ENCODE assay signal across 8 cellular contexts in the genomic region with DNA sequence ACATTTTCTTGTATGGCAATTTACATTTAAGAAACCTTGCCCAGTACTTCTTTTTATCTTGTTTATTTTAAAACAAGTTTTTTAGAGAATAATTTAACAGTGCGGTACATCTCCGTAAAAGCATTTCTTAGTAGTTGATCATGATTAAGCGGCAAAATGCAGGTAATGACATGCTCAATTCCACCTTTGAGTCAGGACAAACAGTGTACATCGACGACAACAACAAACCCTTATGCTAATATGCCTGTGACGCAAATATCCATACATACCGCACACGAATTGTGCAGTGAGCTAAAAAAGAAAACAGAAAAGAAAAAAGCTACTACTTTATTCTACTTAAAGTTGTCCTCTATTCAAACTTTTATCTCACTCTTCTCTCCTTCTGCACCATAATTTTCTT. TPM values are rescaled to one million over a fixed set of nuclear protein-coding genes. Genes with fewer than 3 reads are reported as not detected.
DNase-seq lines count a peak whose midpoint lies in the region; ATAC-seq and TF ChIP-seq lines count a peak whose summit lies in the region.

No MANE protein-coding gene starts in this region.

- no peak overlapping the region for H2BK5ac ChIP-seq in mesenchymal stem cell (ENCODE audit: low read depth, low read length, poor library complexity, severe bottlenecking)

- no peak overlapping the region for H2BK15ac ChIP-seq in mesenchymal stem cell (ENCODE audit: low read depth, poor library complexity, severe bottlenecking)

- H3K9me2 ChIP-seq in SK-N-SH: no peaks in the 10 kb centered on the region; the same call in 1 of the 2 replicates

- H3K27me3 ChIP-seq in SK-N-SH (ENCODE audit: insufficient read depth): no peaks in the 10 kb centered on the region
- H3K27me3 ChIP-seq in colonic mucosa: peaks cover 23% of the 10 kb centered on the region
- no peaks in the 10 kb centered on the region for H3K27me3 ChIP-seq in mesenchymal stem cell (ENCODE audit: control insufficient read depth in 1 of 2, insufficient read depth in 1 of 2, low read length in 2 of 2)
- H3K27me3 ChIP-seq in tibial artery: no peaks in the 10 kb centered on the region

- H3K4me1 ChIP-seq in SK-N-SH (ENCODE audit: control insufficient read depth in 1 of 2, insufficient read depth in 2 of 2, low read depth in 1 of 2, low read length in 1 of 2): peaks cover 0 to 27% of the 10 kb centered on the region in 2 experiments; a peak in 2 of 4 replicates
- H3K4me1 ChIP-seq in colonic mucosa: no peaks in the 10 kb centered on the region
- H3K4me1 ChIP-seq in mesenchymal stem cell (ENCODE audit: control insufficient read depth, insufficient read depth, low read depth, low read length): peaks cover 4% of the 10 kb centered on the region
- peaks cover 0 to 25% (median 18%) of the 10 kb centered on the region in 4 donors for H3K4me1 ChIP-seq in tibial artery

- H3K79me2 ChIP-seq in SK-N-SH (ENCODE audit: insufficient read depth): peaks cover 33% of the 10 kb centered on the region

- no peak overlapping the region for H3K14ac ChIP-seq in mesenchymal stem cell (ENCODE audit: low read length in 2 of 2)

- H3K4me2 ChIP-seq in SK-N-SH (peak overlapping the region; percentile 98), mesenchymal stem cell (ENCODE audit: low read length, poor library complexity, severe bottlenecking) (peak overlapping the region; percentile 100)

- no peak overlapping the region for H2BK12ac ChIP-seq in mesenchymal stem cell (ENCODE audit: low read length in 2 of 2)

- TF ChIP-seq EP300 in SK-N-SH (IDR thresholded peaks at IDR 0.05; ENCODE audit: borderline replicate concordance in 1 of 2, low read depth in 1 of 2, low read length in 1 of 2): no peak

- H2AFZ ChIP-seq in SK-N-SH (ENCODE audit: low read depth): peak overlapping the region; percentile 78
- H2AFZ ChIP-seq in mesenchymal stem cell (ENCODE audit: low read depth, low read length): no peak overlapping the region

- H3K23ac ChIP-seq in mesenchymal stem cell (ENCODE audit: low read length in 2 of 2): no peak overlapping the region

- H4K20me1 ChIP-seq in SK-N-SH (ENCODE audit: insufficient read depth): no peaks in the 10 kb centered on the region

- TF ChIP-seq CTCF in SK-N-SH (IDR thresholded peaks at IDR 0.05) (no peak), colonic mucosa (IDR thresholded peaks at IDR 0.05) (no peak), tibial artery (IDR thresholded peaks at IDR 0.05) (no peak)

- no peaks in the 10 kb centered on the region for H3K9me3 ChIP-seq in SK-N-SH
- no peaks in the 10 kb centered on the region for H3K9me3 ChIP-seq in colonic mucosa
- H3K9me3 ChIP-seq in mesenchymal stem cell (ENCODE audit: control insufficient read depth, low read length): no peaks in the 10 kb centered on the region
- no peaks in the 10 kb centered on the region for H3K9me3 ChIP-seq in tibial artery

- ATAC-seq in SK-N-SH treated with all-trans-retinoic acid at 6 μM for 48 hours: no peak
- ATAC-seq in HG03039 (IDR thresholded peaks at IDR 0.05; ENCODE audit: unreplicated experiment): no peak

- TF ChIP-seq RAD21 in SK-N-SH (IDR thresholded peaks at IDR 0.05; ENCODE audit: low read length): no peak

- H3K27ac ChIP-seq in SK-N-SH (ENCODE audit: low read depth in 2 of 2, low read length in 1 of 2): peak overlapping the region; percentile 88 to 96
- peak overlapping the region; percentile 77 for H3K27ac ChIP-seq in colonic mucosa
- no peak overlapping the region for H3K27ac ChIP-seq in mesenchymal stem cell (ENCODE audit: low read length, poor library complexity, severe bottlenecking)
- peak overlapping the region; percentile 97 to 98 for H3K27ac ChIP-seq in tibial artery

- H2AK5ac ChIP-seq in mesenchymal stem cell (ENCODE audit: low read length, severe bottlenecking): no peak overlapping the region

- POLR2A ChIA-PET in SK-N-SH (lab: Yijun Ruan, JAX): interaction anchor here (0.7 kb wide), 2 partner anchors 369 to 652 kb away, joined by 3 read pairs; no protein-coding TSS in a partner anchor

- CTCF ChIA-PET in SK-N-SH (lab: Yijun Ruan, JAX): interaction anchor here (0.9 to 2.8 kb wide), 6 partner anchors 44 to 169 kb away, joined by 3 to 15 read pairs (median 3); no protein-coding TSS in a partner anchor

- peaks cover 5 to 12% of the 10 kb centered on the region in 2 experiments for H3K36me3 ChIP-seq in SK-N-SH (replicated peaks in 1 of 2; ENCODE audit: control insufficient read depth in 1 of 2, insufficient read depth in 2 of 2, low read length in 1 of 2)
- H3K36me3 ChIP-seq in colonic mucosa: no peaks in the 10 kb centered on the region
- peaks cover 0 to 3% of the 10 kb centered on the region in 2 experiments for H3K36me3 ChIP-seq in mesenchymal stem cell (ENCODE audit: control insufficient read depth in 1 of 2, insufficient read depth in 2 of 2, low read depth in 1 of 2, low read length in 2 of 2)
- no peaks in the 10 kb centered on the region for H3K36me3 ChIP-seq in tibial artery

- H3K79me1 ChIP-seq in mesenchymal stem cell (replicated peaks; ENCODE audit: low read length, poor library complexity, severe bottlenecking): peaks cover 20% of the 10 kb centered on the region

- H3K18ac ChIP-seq in mesenchymal stem cell (ENCODE audit: low read depth in 1 of 2, low read length in 2 of 2): no peak overlapping the region

- H3K4me3 ChIP-seq in SK-N-SH (ENCODE audit: low read depth in 2 of 2, low read length in 1 of 2) (peak overlapping the region; percentile 66 to 82), colonic mucosa (peak overlapping the region; percentile 46), mesenchymal stem cell (ENCODE audit: insufficient read depth in 1 of 2, low read depth in 1 of 2, low read length in 2 of 2) (peak overlapping the region in 1 of 2 experiments; percentile 92), tibial artery (peak overlapping the region; percentile 76 to 95)

- intact Hi-C loops in colonic mucosa (cut with DNase I): no loop called here
- intact Hi-C loops in tibial artery (cut with DNase I; ENCODE audit: low total_unique reads): no loop called here

- H2BK120ac ChIP-seq in mesenchymal stem cell (ENCODE audit: low read depth, low read length): no peak overlapping the region

- peaks cover 10% of the 10 kb centered on the region for H3F3A ChIP-seq in SK-N-SH (replicated peaks; ENCODE audit: insufficient read depth)

- no peak overlapping the region for H4K8ac ChIP-seq in mesenchymal stem cell (ENCODE audit: low read length)

- no peak for DNase-seq in SK-N-SH
- DNase-seq in colonic mucosa: no peak
- DNase-seq in mesenchymal stem cell: no peak
- DNase-seq in tibial artery: no peak
- DNase-seq in ACHN: no peak
- DNase-seq in kidney tubule cell (ENCODE audit: low spot score): no peak

- peak overlapping the region; percentile 95 for H3K9ac ChIP-seq in SK-N-SH
- H3K9ac ChIP-seq in colonic mucosa (ENCODE audit: low read depth in 2 of 2, low read length in 2 of 2): peak overlapping the region in 1 of 2 donors; percentile 9
- peak overlapping the region; percentile 100 for H3K9ac ChIP-seq in mesenchymal stem cell (ENCODE audit: low read length)

- H3K4ac ChIP-seq in mesenchymal stem cell (ENCODE audit: low read depth in 1 of 2, low read length in 2 of 2): no peak overlapping the region

- H4K91ac ChIP-seq in mesenchymal stem cell (ENCODE audit: low read length): no peak overlapping the region

- in situ Hi-C loops in ACHN (cut with HindIII; ENCODE audit: low pct_ligation_motif_present, low pct_unique_long_range_greater_than_20kb, low sequenced_read_pairs): no loop called here

- 44% methylated on average over 8 of the region's 8 CpGs for WGBS in SK-N-SH (ENCODE audit: low lambda C conversion rate)
- 68% methylated on average over 8 of the region's 8 CpGs for WGBS in mesenchymal stem cell

TF ChIP-seq in SK-N-SH, 30 proteins besides CTCF, POLR2A, EP300 and RAD21 (continues in another document):
- TF ChIP-seq TCF12 (IDR thresholded peaks at IDR 0.05) (no peak), CHD2 (IDR thresholded peaks at IDR 0.05; ENCODE audit: low read length, partially characterized antibody) (no peak), EZH2phosphoT487 (IDR thresholded peaks at IDR 0.05; ENCODE audit: borderline replicate concordance, low read depth) (no peak), TEAD4 (IDR thresholded peaks at IDR 0.05; ENCODE audit: borderline replicate concordance, insufficient read depth) (no peak), FOSL2 (IDR thresholded peaks at IDR 0.05; ENCODE audit: borderline replicate concordance, low read depth) (no peak), SMC3 (IDR thresholded peaks at IDR 0.05; ENCODE audit: low read depth, low read length) (no peak)

TF ChIP-seq in SK-N-SH treated with all-trans-retinoic acid at 6 μM for 48 hours, 23 proteins besides CTCF, POLR2A, EP300 and RAD21 (continues in another document):
- TF ChIP-seq ESRRG (CRISPR knock-in tag; IDR thresholded peaks at IDR 0.05): no peak
- no peak for TF ChIP-seq SNAI2 (CRISPR knock-in tag; IDR thresholded peaks at IDR 0.05)
- TF ChIP-seq CSDC2 (CRISPR knock-in tag; IDR thresholded peaks at IDR 0.05): no peak
- no peak for TF ChIP-seq ARNTL (CRISPR knock-in tag; IDR thresholded peaks at IDR 0.05; ENCODE audit: borderline replicate concordance, low read depth)
- no peak for TF ChIP-seq ISL1 (CRISPR knock-in tag; IDR thresholded peaks at IDR 0.05)
- no peak for TF ChIP-seq ZFP3 (CRISPR knock-in tag; IDR thresholded peaks at IDR 0.05)

RNA-seq across cellular contexts. Expression of gene MAGI2, which starts 1.9 kb away (rescaled TPM):
- polyA plus RNA-seq in SK-N-SH (2012; rRNA removed): 1.1 and 1.2 TPM in 2 replicates
- polyA plus RNA-seq in SK-N-SH (2012; cell fraction: cytosol; rRNA removed): 1.5 TPM in 2 replicates
- polyA plus RNA-seq in SK-N-SH (2012; cell fraction: nucleus; rRNA removed): 1.7 and 3.3 TPM in 2 replicates
- 1 to 10 TPM; 1.1 to 2.4 TPM for total RNA-seq in colonic mucosa
- polyA plus RNA-seq in mesenchymal stem cell (2013, experiment 1 of 2): 4.1 TPM
- polyA plus RNA-seq in mesenchymal stem cell (2013, experiment 2 of 2): 3.9 TPM
